ENCODE assay signal across 23 cellular contexts in the genomic region with DNA sequence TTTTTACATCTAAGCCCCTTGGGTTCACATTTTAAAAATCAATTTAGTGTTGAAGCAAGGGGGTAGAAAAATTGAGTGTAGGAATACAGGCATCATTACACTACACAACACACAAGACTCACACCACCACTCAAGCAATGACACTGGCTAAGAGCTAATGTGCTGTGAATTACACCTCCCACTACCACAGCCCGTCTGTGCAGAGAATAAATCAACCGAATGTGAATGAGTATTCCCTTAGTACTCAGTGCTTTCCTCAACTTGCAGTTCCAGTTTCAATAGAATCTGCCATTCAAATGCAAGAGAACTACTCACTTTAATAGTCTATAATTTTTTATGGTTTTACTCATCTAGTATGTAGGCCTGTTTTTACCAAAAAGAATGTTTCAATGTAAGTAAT.
"Had no signal": no experiment of that assay in that cellular context is flagged by ENCODE, and none has a peak within 500 bp of the region (broad histone marks: within the 10 kb centered on the region; RNA-seq: fewer than 3 reads in every experiment).

No MANE protein-coding gene starts in this region.

- H3K9me3 ChIP-seq: breast epithelium, esophagus muscularis mucosa, heart left ventricle, neutrophil, ovary, testis, transverse colon had no signal

- H3K4me3 ChIP-seq: breast epithelium, esophagus muscularis mucosa, heart left ventricle, ovary, skin epidermis, testis, transverse colon had no signal

- H3K27me3 ChIP-seq: breast epithelium, esophagus muscularis mucosa, foreskin keratinocyte, heart left ventricle, neutrophil, ovary, testis, transverse colon had no signal

- H3K4me1 ChIP-seq: breast epithelium, esophagus muscularis mucosa, heart left ventricle, testis, transverse colon had no signal

- ATAC-seq: activated naive CD4-positive, alpha-beta T cell treated with anti-CD3 and anti-CD28 coated beads, Interleukin-2, amount 50 U/mL, for 72 hours; foreskin keratinocyte; heart left ventricle; sciatic nerve; stimulated activated naive CD8-positive, alpha-beta T cell treated with anti-CD3 and anti-CD28 coated beads, Interleukin-15, Interleukin-2, amounts not matched to agents 100 U/mL and 50 U/mL, for 24 hours had no signal

- H3K27ac ChIP-seq: breast epithelium, esophagus muscularis mucosa, foreskin keratinocyte, heart left ventricle, neutrophil, ovary, skin epidermis, testis, transverse colon had no signal

- H3K36me3 ChIP-seq: breast epithelium, esophagus muscularis mucosa, heart left ventricle, neutrophil, ovary, transverse colon had no signal

- DNase-seq: activated CD4-positive, alpha-beta memory T cell treated with anti-CD3 and anti-CD28 coated beads, Interleukin-2, amount 10 ng/mL, durations not matched to agents 7 days and 5 days; activated CD4-positive, alpha-beta T cell treated with anti-CD3 and anti-CD28 coated beads for 1 hour; activated CD4-positive, alpha-beta T cell treated with anti-CD3 and anti-CD28 coated beads, Interleukin-2, amount 10 ng/mL, durations not matched to agents 7 days and 5 days; activated naive CD4-positive, alpha-beta T cell; activated T-cell treated with anti-CD3 and anti-CD28 coated beads, Interleukin-2, amount 50 U/mL, for 48 hours; central memory CD4-positive, alpha-beta T cell; endodermal cell; heart left ventricle; naive B cell; nephron progenitor cell; ovary; stimulated activated CD4-positive, alpha-beta T cell treated with anti-CD3 and anti-CD28 coated beads, Interleukin-12 subunit alpha, Interleukin-12 subunit beta, amount 100 ng/mL, for 4 hours; stimulated activated CD4-positive, alpha-beta T cell treated with anti-CD3 and anti-CD28 coated beads, Interleukin-4, amount 100 ng/mL, for 1 hour; stimulated activated naive CD8-positive, alpha-beta T cell treated with anti-CD3 and anti-CD28 coated beads, Interleukin-15, Interleukin-2, amounts not matched to agents 100 U/mL and 50 U/mL, for 24 hours; testis; transverse colon had no signal
